ENCODE assay signal across 24 cellular contexts in genomic region chr12:2858334-2858733, GRCh38. TPM values are rescaled to one million over a fixed set of nuclear protein-coding genes. Genes with fewer than 3 reads are reported as not detected.
DNase-seq lines count a peak whose midpoint lies in the region; ATAC-seq and TF ChIP-seq lines count a peak whose summit lies in the region.
"Had no signal": no experiment of that assay in that cellular context is flagged by ENCODE, and none has a peak within 500 bp of the region (broad histone marks: within the 10 kb centered on the region; RNA-seq: fewer than 3 reads in every experiment).

No MANE protein-coding gene starts in this region.

- TF ChIP-seq CTCF in H9 (conservative IDR thresholded peaks at IDR 0.05) (no peak), gastrocnemius medialis (IDR thresholded peaks at IDR 0.05 in 4 of 5, conservative IDR thresholded peaks at IDR 0.05 in 1 of 5) (no peak), vagina (IDR thresholded peaks at IDR 0.05) (no peak), smooth muscle cell (IDR thresholded peaks at IDR 0.05; ENCODE audit: borderline replicate concordance, insufficient read depth, poor library complexity, severe bottlenecking) (no peak)

- intact Hi-C loops in activated naive CD4-positive, alpha-beta T cell treated with anti-CD3 and anti-CD28 coated beads for 36 hours (cut with micrococcal nuclease), result no loop called here
- intact Hi-C loops in gastrocnemius medialis (cut with DNase I; ENCODE audit: low total_unique reads), result loop anchor here (10.0 kb wide), 1 partner anchor 186 kb away; no protein-coding TSS in a partner anchor
- intact Hi-C loops in vagina (cut with DNase I), result no loop called here

- no peak overlapping the region for H3K14ac ChIP-seq in H9 (ENCODE audit: insufficient read depth, low read length)

- H2BK15ac ChIP-seq in H9 (ENCODE audit: low read depth, low read length), result no peak overlapping the region

- H2AFZ ChIP-seq in H9 (ENCODE audit: low read length) (no peak overlapping the region), smooth muscle cell (ENCODE audit: low read depth) (no peak overlapping the region)

- H2BK5ac ChIP-seq in H9 (ENCODE audit: insufficient read length, low read length), result no peak overlapping the region

- H4K91ac ChIP-seq in H9 (ENCODE audit: insufficient read length, low read depth, low read length), result no peak overlapping the region

- no peaks in the 10 kb centered on the region for H3F3A ChIP-seq in smooth muscle cell (ENCODE audit: low read depth)

- peak overlapping the region; percentile 41 for H3K27ac Mint-ChIP-seq in activated naive CD4-positive, alpha-beta T cell treated with anti-CD3 and anti-CD28 coated beads for 36 hours
- H3K27ac Mint-ChIP-seq in activated naive CD4-positive, alpha-beta T cell treated with anti-CD3 and anti-CD28 coated beads, Interleukin-2, amount 10 ng/mL, durations not matched to agents 7 days and 5 days, result no peak overlapping the region
- H3K27ac Mint-ChIP-seq in H9 (peak overlapping the region; percentile 44 to 92 (median 74); a peak in 4 of 7 replicates), T-helper 17 cell (peak overlapping the region; percentile 81)

- H3K4me3 ChIP-seq in gastrocnemius medialis, result no peak overlapping the region
- no peak overlapping the region for H3K4me3 ChIP-seq in vagina
- H3K4me3 ChIP-seq in smooth muscle cell, result no peak overlapping the region
- H3K4me3 ChIP-seq: BLaER1, SJSA1 had no signal

- H3K79me2 ChIP-seq in H9 (ENCODE audit: insufficient read depth, low read length) (no peaks in the 10 kb centered on the region), smooth muscle cell (ENCODE audit: low read depth) (no peaks in the 10 kb centered on the region)

- no peaks in the 10 kb centered on the region for H3K4me1 ChIP-seq in H9 (ENCODE audit: insufficient read depth, low read length)
- peaks cover 13 to 20% of the 10 kb centered on the region in 2 donors for H3K4me1 ChIP-seq in gastrocnemius medialis
- H3K4me1 ChIP-seq in vagina, result no peaks in the 10 kb centered on the region
- H3K4me1 ChIP-seq in smooth muscle cell (ENCODE audit: low read depth), result peaks cover 4% of the 10 kb centered on the region

- TF ChIP-seq POLR2A in gastrocnemius medialis (IDR thresholded peaks at IDR 0.05) (peak; percentile 27 to 49), vagina (IDR thresholded peaks at IDR 0.05) (no peak)

- peaks cover 31% of the 10 kb centered on the region for H3K36me3 Mint-ChIP-seq in activated naive CD4-positive, alpha-beta T cell treated with anti-CD3 and anti-CD28 coated beads for 36 hours (ENCODE audit: low read depth)
- peaks cover 47% of the 10 kb centered on the region for H3K36me3 Mint-ChIP-seq in activated naive CD4-positive, alpha-beta T cell treated with anti-CD3 and anti-CD28 coated beads, Interleukin-2, amount 10 ng/mL, durations not matched to agents 7 days and 5 days
- peaks cover 34 to 43% (median 43%) of the 10 kb centered on the region in 3 experiments for H3K36me3 Mint-ChIP-seq in H9 (ENCODE audit: insufficient read depth in 1 of 3, low read depth in 3 of 3)
- no peaks in the 10 kb centered on the region for H3K36me3 Mint-ChIP-seq in T-helper 17 cell (ENCODE audit: low read depth)

- no peak overlapping the region for H3K4me2 ChIP-seq in H9 (ENCODE audit: insufficient read depth, insufficient read length, low read length)
- H3K4me2 ChIP-seq in smooth muscle cell, result no peak overlapping the region
- H3K4me2 ChIP-seq: BLaER1 had no signal

- in situ Hi-C loops in gastrocnemius medialis (cut with MboI; ENCODE audit: low sequenced_read_pairs in 4 of 4), result loop anchor here in 1 of 4 donors (10.0 kb wide), 1 partner anchor 176 kb away; no protein-coding TSS in a partner anchor

- H3K27ac ChIP-seq in H9 (ENCODE audit: insufficient read length, low read depth, low read length) (no peak overlapping the region), gastrocnemius medialis (peak overlapping the region; percentile 73 to 78 (median 76)), vagina (no peak overlapping the region), smooth muscle cell (ENCODE audit: low read depth) (no peak overlapping the region)
- H3K27ac ChIP-seq: BLaER1, HL-60, SJSA1 had no signal

- H3K4me1 Mint-ChIP-seq in activated naive CD4-positive, alpha-beta T cell treated with anti-CD3 and anti-CD28 coated beads for 36 hours (ENCODE audit: low read depth), result peaks cover 2% of the 10 kb centered on the region
- no peaks in the 10 kb centered on the region for H3K4me1 Mint-ChIP-seq in activated naive CD4-positive, alpha-beta T cell treated with anti-CD3 and anti-CD28 coated beads, Interleukin-2, amount 10 ng/mL, durations not matched to agents 7 days and 5 days
- peaks cover 14 to 42% of the 10 kb centered on the region in 2 experiments for H3K4me1 Mint-ChIP-seq in H9
- H3K4me1 Mint-ChIP-seq in T-helper 17 cell, result peaks cover 2% of the 10 kb centered on the region
- H3K4me1 Mint-ChIP-seq: CD8-positive, alpha-beta memory T cell had no signal

- H3K56ac ChIP-seq in H9 (ENCODE audit: insufficient read length, low read depth, low read length), result no peak overlapping the region

- no peak for ATAC-seq in T-helper 17 cell
- ATAC-seq in gastrocnemius medialis, result peak; percentile 74 to 88
- no peak for ATAC-seq in GM18498 (IDR thresholded peaks at IDR 0.05; ENCODE audit: unreplicated experiment)

- H2BK12ac ChIP-seq in H9 (ENCODE audit: insufficient read length, low read depth, low read length), result no peak overlapping the region

- H3K36me3 ChIP-seq in gastrocnemius medialis (no peaks in the 10 kb centered on the region), vagina (no peaks in the 10 kb centered on the region), smooth muscle cell (ENCODE audit: low read depth) (no peaks in the 10 kb centered on the region)

- DNase-seq in activated naive CD4-positive, alpha-beta T cell treated with anti-CD3 and anti-CD28 coated beads for 36 hours, result no peak
- DNase-seq in activated naive CD4-positive, alpha-beta T cell treated with anti-CD3 and anti-CD28 coated beads, Interleukin-2, amount 10 ng/mL, durations not matched to agents 7 days and 5 days, result no peak
- DNase-seq in H9 (no peak), T-helper 17 cell (no peak), gastrocnemius medialis (peak; percentile 52 to 75), vagina (ENCODE audit: extremely low spot score in 2 of 2) (no peak), smooth muscle cell (lab: John Stamatoyannopoulos, UW; ENCODE audit: unreplicated experiment) (no peak)
- DNase-seq: CD8-positive, alpha-beta memory T cell; H7; NCI-H1092 treated with DMSO at 0.1 percent for 48 hours; NCI-H1694; NCI-H2081 treated with DMSO at 0.1 percent for 48 hours; NCI-H2227 treated with DMSO at 0.1 percent for 48 hours; NCI-H524; NCI-H82; RPMI8226; SW 1271 had no signal

- no peak overlapping the region for H3K23ac ChIP-seq in H9 (ENCODE audit: insufficient read length, low read depth, low read length)

- H4K8ac ChIP-seq in H9 (replicated peaks; ENCODE audit: insufficient read length, low read depth, low read length), result no peak overlapping the region

- no peak overlapping the region for H3K4me3 Mint-ChIP-seq in activated naive CD4-positive, alpha-beta T cell treated with anti-CD3 and anti-CD28 coated beads for 36 hours
- H3K4me3 Mint-ChIP-seq in activated naive CD4-positive, alpha-beta T cell treated with anti-CD3 and anti-CD28 coated beads, Interleukin-2, amount 10 ng/mL, durations not matched to agents 7 days and 5 days, result no peak overlapping the region
- H3K4me3 Mint-ChIP-seq in H9, result no peak overlapping the region
- H3K4me3 Mint-ChIP-seq in T-helper 17 cell, result no peak overlapping the region
- H3K4me3 Mint-ChIP-seq: CD8-positive, alpha-beta memory T cell had no signal

- H3K9me3 Mint-ChIP-seq in activated naive CD4-positive, alpha-beta T cell treated with anti-CD3 and anti-CD28 coated beads for 36 hours, result no peaks in the 10 kb centered on the region
- H3K9me3 Mint-ChIP-seq in activated naive CD4-positive, alpha-beta T cell treated with anti-CD3 and anti-CD28 coated beads, Interleukin-2, amount 10 ng/mL, durations not matched to agents 7 days and 5 days, result no peaks in the 10 kb centered on the region
- no peaks in the 10 kb centered on the region for H3K9me3 Mint-ChIP-seq in H9
- H3K9me3 Mint-ChIP-seq: CD8-positive, alpha-beta memory T cell had no signal

- no peak overlapping the region for H2BK20ac ChIP-seq in H9 (ENCODE audit: low read depth, low read length, poor library complexity, severe bottlenecking)

- H2BK120ac ChIP-seq in H9 (ENCODE audit: low read depth, low read length, poor library complexity, severe bottlenecking), result no peak overlapping the region

- no peaks in the 10 kb centered on the region for H3K79me1 ChIP-seq in H9 (ENCODE audit: insufficient read depth, low read depth, low read length, poor library complexity, severe bottlenecking)

- H2AK5ac ChIP-seq in H9 (ENCODE audit: insufficient read length, low read length), result no peak overlapping the region

- CTCF ChIA-PET in activated naive CD4-positive, alpha-beta T cell treated with anti-CD3 and anti-CD28 coated beads for 36 hours (lab: Charles Lee), result interaction anchor here (1.6 kb wide), 1 partner anchor 86 kb away, joined by 4 read pairs; no protein-coding TSS in a partner anchor
- CTCF ChIA-PET in activated naive CD4-positive, alpha-beta T cell treated with anti-CD3 and anti-CD28 coated beads, Interleukin-2, amount 10 ng/mL, durations not matched to agents 7 days and 5 days (lab: Charles Lee), result interaction anchor here (0.6 kb wide), 1 partner anchor 9 kb away, joined by 3 read pairs; no protein-coding TSS in a partner anchor

- no peak overlapping the region for H4K5ac ChIP-seq in H9 (ENCODE audit: insufficient read length, low read depth, low read length)

- no peak overlapping the region for H3K18ac ChIP-seq in H9 (ENCODE audit: insufficient read length, low read depth, low read length)

- no peaks in the 10 kb centered on the region for H3K27me3 Mint-ChIP-seq in activated naive CD4-positive, alpha-beta T cell treated with anti-CD3 and anti-CD28 coated beads for 36 hours (ENCODE audit: low read depth)
- no peaks in the 10 kb centered on the region for H3K27me3 Mint-ChIP-seq in activated naive CD4-positive, alpha-beta T cell treated with anti-CD3 and anti-CD28 coated beads, Interleukin-2, amount 10 ng/mL, durations not matched to agents 7 days and 5 days
- H3K27me3 Mint-ChIP-seq in H9 (ENCODE audit: low read depth), result peaks cover 4% of the 10 kb centered on the region
- H3K27me3 Mint-ChIP-seq in T-helper 17 cell, result no peaks in the 10 kb centered on the region
- H3K27me3 Mint-ChIP-seq: CD8-positive, alpha-beta memory T cell had no signal

- H3K9ac ChIP-seq in H9 (ENCODE audit: extremely low read depth, insufficient read length, low read length), result no peak overlapping the region
- H3K9ac ChIP-seq in smooth muscle cell (ENCODE audit: low read depth), result no peak overlapping the region
- H3K9ac ChIP-seq: BLaER1 had no signal

- H3K9me3 ChIP-seq in H9 (ENCODE audit: control insufficient read depth, low read depth, low read length) (no peaks in the 10 kb centered on the region), T-helper 17 cell (ENCODE audit: control insufficient read depth, low read length, poor library complexity, severe bottlenecking) (no peaks in the 10 kb centered on the region), gastrocnemius medialis (no peaks in the 10 kb centered on the region), vagina (no peaks in the 10 kb centered on the region), smooth muscle cell (replicated peaks; ENCODE audit: low read depth) (no peaks in the 10 kb centered on the region)
- H3K9me3 ChIP-seq: BLaER1, SJSA1 had no signal

- H3T11ph ChIP-seq in H9 (ENCODE audit: low read length), result no peak overlapping the region

- H3K27me3 ChIP-seq in H9 (ENCODE audit: insufficient read depth, low read length), result no peaks in the 10 kb centered on the region
- H3K27me3 ChIP-seq in gastrocnemius medialis, result no peaks in the 10 kb centered on the region
- H3K27me3 ChIP-seq in vagina, result no peaks in the 10 kb centered on the region
- no peaks in the 10 kb centered on the region for H3K27me3 ChIP-seq in smooth muscle cell (ENCODE audit: low read depth)
- H3K27me3 ChIP-seq: BLaER1, SJSA1 had no signal

- H3K23me2 ChIP-seq in H9 (ENCODE audit: insufficient read length, low read depth, low read length, poor library complexity, severe bottlenecking), result no peaks in the 10 kb centered on the region

- no peaks in the 10 kb centered on the region for H4K20me1 ChIP-seq in H9 (ENCODE audit: control insufficient read depth, insufficient read depth, insufficient read length)
- H4K20me1 ChIP-seq in smooth muscle cell (ENCODE audit: low read depth), result no peaks in the 10 kb centered on the region

- no CpG with 5 or more reads among the region's 2 CpGs for WGBS in H9 (ENCODE audit: extremely low coverage, insufficient read length, low lambda C conversion rate)
- 91% methylated on average over 2 of the region's 2 CpGs for WGBS in smooth muscle cell (ENCODE audit: low lambda C conversion rate)

- no peak overlapping the region for H3K4ac ChIP-seq in H9 (ENCODE audit: low read depth, low read length)

RNA-seq across cellular contexts. Expression of gene TEX52, which starts 1.5 kb away (rescaled TPM):
- not detected for total RNA-seq in activated naive CD4-positive, alpha-beta T cell treated with anti-CD3 and anti-CD28 coated beads for 36 hours
- 0.20 TPM in 2 replicates for total RNA-seq in H9 (2021)
- not detected for total RNA-seq in T-helper 17 cell
- total RNA-seq in gastrocnemius medialis, result under 1 TPM in 1 of 4 donors, not detected in 3; 0.68 TPM
- not detected for total RNA-seq in vagina
- not detected in 2 replicates for total RNA-seq in smooth muscle cell
- polyA plus RNA-seq in smooth muscle cell, result 0.14 TPM in 1 of 2 replicates, not detected in the other
- total RNA-seq: A172; CD8-positive, alpha-beta memory T cell; H7; HT1080; LHCN-M2; SJSA1 had no signal
- polyA plus RNA-seq: CD8-positive, alpha-beta memory T cell had no signal

RNA-seq across cellular contexts. Expression of gene FOXM1, which starts 18.6 kb away (rescaled TPM):
- 10 to 100 TPM; 74.6 to 80.5 TPM for total RNA-seq in activated naive CD4-positive, alpha-beta T cell treated with anti-CD3 and anti-CD28 coated beads for 36 hours
- total RNA-seq in H9 (2021) (109 TPM in 2 replicates), T-helper 17 cell (1 to 10 TPM; 1.0 to 1.6 TPM), gastrocnemius medialis (1 to 10 TPM in 1 of 4 donors, under 1 TPM in 1, not detected in 2; 0.95 to 1.1 TPM), vagina (8.1 TPM), smooth muscle cell (2.3 and 3.7 TPM in 2 replicates)
- 8.1 and 9.6 TPM in 2 replicates for polyA plus RNA-seq in smooth muscle cell

RNA-seq across cellular contexts. Expression of gene RHNO1, which starts 18.7 kb away (rescaled TPM):
- 10 to 100 TPM; 64.6 to 68.1 TPM for total RNA-seq in activated naive CD4-positive, alpha-beta T cell treated with anti-CD3 and anti-CD28 coated beads for 36 hours
- total RNA-seq in H9 (2021) (36.4 and 36.7 TPM in 2 replicates), T-helper 17 cell (10 to 100 TPM; 18.9 to 32.9 TPM), gastrocnemius medialis (10 to 100 TPM in 1 of 4 donors, 1 to 10 TPM in 3; 4.9 to 11.8 (median 6.7) TPM), vagina (13.8 TPM), smooth muscle cell (20.5 and 22.6 TPM in 2 replicates)
- polyA plus RNA-seq in smooth muscle cell, result 23.4 and 29.7 TPM in 2 replicates

RNA-seq across cellular contexts. Expression of gene NRIP2, which starts 23.5 kb away (rescaled TPM):
- not detected for total RNA-seq in activated naive CD4-positive, alpha-beta T cell treated with anti-CD3 and anti-CD28 coated beads for 36 hours
- total RNA-seq in H9 (2021), result 0.15 TPM in 2 replicates
- total RNA-seq in T-helper 17 cell, result not detected
- 1 to 10 TPM in 3 of 4 donors, not detected in 1; 1.3 to 5.2 (median 2.0) TPM for total RNA-seq in gastrocnemius medialis
- 1.2 TPM for total RNA-seq in vagina
- total RNA-seq in smooth muscle cell, result 0.04 and 0.54 TPM in 2 replicates
- 0.29 and 1.0 TPM in 2 replicates for polyA plus RNA-seq in smooth muscle cell
- total RNA-seq: A172; CD8-positive, alpha-beta memory T cell; H7; HT1080; LHCN-M2 had no signal

RNA-seq across cellular contexts. Expression of gene TULP3, which starts 32.4 kb away (rescaled TPM):
- total RNA-seq in activated naive CD4-positive, alpha-beta T cell treated with anti-CD3 and anti-CD28 coated beads for 36 hours, result 1 to 10 TPM; 4.1 to 4.4 TPM
- total RNA-seq in H9 (2021), result 21.4 and 22.3 TPM in 2 replicates
- 1 to 10 TPM; 6.3 to 7.9 TPM for total RNA-seq in T-helper 17 cell
- 10 to 100 TPM in 2 of 4 donors, 1 to 10 TPM in 2; 2.8 to 15.8 (median 11.2) TPM for total RNA-seq in gastrocnemius medialis
- 30.4 TPM for total RNA-seq in vagina
- 39.4 and 40.6 TPM in 2 replicates for total RNA-seq in smooth muscle cell
- polyA plus RNA-seq in smooth muscle cell, result 33.7 and 40.0 TPM in 2 replicates

Comparison
In these comparisons a context has a peak if more than half of its experiments do, and no peak if none do; other contexts are left out.
1. DNase-seq: peak in gastrocnemius medialis (2 of 2); none in activated naive CD4-positive, alpha-beta T cell treated with anti-CD3 and anti-CD28 coated beads for 36 hours (single experiment), activated naive CD4-positive, alpha-beta T cell treated with anti-CD3 and anti-CD28 coated beads, Interleukin-2, amount 10 ng/mL, durations not matched to agents 7 days and 5 days (single experiment), H9 (single experiment), T-helper 17 cell (0 of 3), vagina (0 of 2) and smooth muscle cell (single experiment).
2. H3K27ac ChIP-seq: peak in gastrocnemius medialis (4 of 4); none in H9 (single experiment), vagina (single experiment) and smooth muscle cell (single experiment).
3. ATAC-seq: peak in gastrocnemius medialis (2 of 2); none in T-helper 17 cell (single experiment) and GM18498 (single experiment).
4. POLR2A ChIP-seq: peak in gastrocnemius medialis (2 of 2); none in vagina (0 of 2).